In the genomic region with DNA sequence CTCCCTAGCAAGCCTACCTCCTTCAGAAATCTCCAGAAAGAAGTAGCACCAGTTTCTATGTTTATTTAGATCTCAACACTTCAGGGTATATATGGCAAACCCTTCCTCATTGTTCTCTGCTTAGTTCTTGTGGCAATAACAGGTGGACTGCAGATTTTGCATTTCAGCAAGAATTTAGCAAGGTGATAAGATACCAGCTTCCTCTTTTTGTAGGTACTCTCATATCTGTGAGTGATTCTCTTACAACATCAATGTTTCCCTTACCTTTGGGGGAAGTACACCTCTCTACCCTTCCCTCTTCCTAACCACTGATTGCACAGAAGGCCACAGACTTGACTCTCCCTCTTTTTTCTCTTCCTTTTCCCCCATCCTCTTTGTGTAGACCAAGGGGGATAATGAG, we compare ENCODE assay signal across 32 cellular contexts.
DNase-seq lines count a peak whose midpoint lies in the region; ATAC-seq, FAIRE-seq and TF ChIP-seq lines count a peak whose summit lies in the region.
"Had no signal": no experiment of that assay in that cellular context is flagged by ENCODE, and none has a peak within 500 bp of the region (broad histone marks: within the 10 kb centered on the region; RNA-seq: fewer than 3 reads in every experiment).

No MANE protein-coding gene starts in this region.

- H3K27me3 ChIP-seq in tibial nerve = no peaks in the 10 kb centered on the region
- H3K27me3 ChIP-seq: BE2C, heart left ventricle, pancreas, right atrium auricular region, spleen had no signal

- no peak overlapping the region for H3K4me3 ChIP-seq in tibial nerve
- H3K4me3 ChIP-seq: heart left ventricle, mucosa of descending colon, pancreas, right atrium auricular region, spleen had no signal

- FAIRE-seq in GM12891 (lab: Jason Lieb, UNC) = no peak
- FAIRE-seq: astrocyte, pancreas, TTC549 had no signal

- peak overlapping the region; percentile 84 for H3K27ac Mint-ChIP-seq in activated B cell treated with CpG ODN at 0.5 μM for 24 hours
- H3K27ac Mint-ChIP-seq in activated T-helper 17 cell treated with anti-CD3 and anti-CD28 coated beads, Interleukin-2, amount 50 U/mL, for 72 hours = no peak overlapping the region
- H3K27ac Mint-ChIP-seq in MCF 10A (ENCODE audit: low read depth, unreplicated experiment) = no peak overlapping the region
- H3K27ac Mint-ChIP-seq in mesothelial cell of epicardium = no peak overlapping the region
- H3K27ac Mint-ChIP-seq: activated CD4-positive, alpha-beta memory T cell treated with anti-CD3 and anti-CD28 coated beads, Interleukin-2, amount 10 ng/mL, durations not matched to agents 7 days and 5 days; activated naive CD8-positive, alpha-beta T cell; type B pancreatic cell had no signal

- no peaks in the 10 kb centered on the region for H3K27me3 Mint-ChIP-seq in activated B cell treated with CpG ODN at 0.5 μM for 24 hours
- no peaks in the 10 kb centered on the region for H3K27me3 Mint-ChIP-seq in activated T-helper 17 cell treated with anti-CD3 and anti-CD28 coated beads, Interleukin-2, amount 50 U/mL, for 72 hours
- H3K27me3 Mint-ChIP-seq in MCF 10A (ENCODE audit: insufficient read depth, unreplicated experiment) = no peaks in the 10 kb centered on the region
- H3K27me3 Mint-ChIP-seq in mesothelial cell of epicardium (ENCODE audit: low read depth) = no peaks in the 10 kb centered on the region
- H3K27me3 Mint-ChIP-seq: activated CD4-positive, alpha-beta memory T cell treated with anti-CD3 and anti-CD28 coated beads, Interleukin-2, amount 10 ng/mL, durations not matched to agents 7 days and 5 days; activated naive CD8-positive, alpha-beta T cell had no signal

- TF ChIP-seq POLR2A in GM12891 (IDR thresholded peaks at IDR 0.05; ENCODE audit: low read depth, low read length) (no peak), tibial nerve (IDR thresholded peaks at IDR 0.05) (no peak)

- no peaks in the 10 kb centered on the region for H3K36me3 ChIP-seq in tibial nerve
- H3K36me3 ChIP-seq: BE2C, heart left ventricle, pancreas, right atrium auricular region, spleen had no signal

- peak; percentile 64 for ATAC-seq in GM19351 (IDR thresholded peaks at IDR 0.05; ENCODE audit: unreplicated experiment)
- ATAC-seq in HG03175 (IDR thresholded peaks at IDR 0.05; ENCODE audit: unreplicated experiment) = peak; percentile 63
- ATAC-seq in activated B cell treated with CpG ODN at 0.5 μM for 24 hours (ENCODE audit: low read depth) = peak; percentile 77
- no peak for ATAC-seq in activated T-helper 17 cell treated with anti-CD3 and anti-CD28 coated beads, Interleukin-2, amount 50 U/mL, for 72 hours (replicated peaks)
- ATAC-seq: activated CD4-positive, CD25-positive, alpha-beta regulatory T cell treated with anti-CD3 and anti-CD28 coated beads, Interleukin-2, amount 50 U/mL, for 24 hours; heart left ventricle; mucosa of descending colon; pancreas had no signal

- TF ChIP-seq EP300 in tibial nerve (IDR thresholded peaks at IDR 0.05) = no peak

- H3K4me1 Mint-ChIP-seq in activated B cell treated with CpG ODN at 0.5 μM for 24 hours (peaks cover 20% of the 10 kb centered on the region), MCF 10A (ENCODE audit: insufficient read depth, unreplicated experiment) (no peaks in the 10 kb centered on the region), mesothelial cell of epicardium (peaks cover 38% of the 10 kb centered on the region)
- H3K4me1 Mint-ChIP-seq in activated T-helper 17 cell treated with anti-CD3 and anti-CD28 coated beads, Interleukin-2, amount 50 U/mL, for 72 hours = no peaks in the 10 kb centered on the region
- H3K4me1 Mint-ChIP-seq: activated CD4-positive, alpha-beta memory T cell treated with anti-CD3 and anti-CD28 coated beads, Interleukin-2, amount 10 ng/mL, durations not matched to agents 7 days and 5 days had no signal

- POLR2A ChIA-PET in activated B cell treated with CpG ODN at 0.5 μM for 24 hours (lab: Charles Lee) (no interaction called here), MCF 10A (lab: Yijun Ruan, JAX) (no interaction called here)

- no peak overlapping the region for H3K27ac ChIP-seq in tibial nerve
- H3K27ac ChIP-seq: heart left ventricle, pancreas, right atrium auricular region, RWPE1 had no signal

- BruUV-seq in MCF 10A (replicated peaks; lab: Mats Ljungman, UMichigan) = no TSS peak

- H3K36me3 Mint-ChIP-seq in activated B cell treated with CpG ODN at 0.5 μM for 24 hours (ENCODE audit: low read depth) (no peaks in the 10 kb centered on the region), MCF 10A (ENCODE audit: insufficient read depth, unreplicated experiment) (no peaks in the 10 kb centered on the region), mesothelial cell of epicardium (no peaks in the 10 kb centered on the region)
- H3K36me3 Mint-ChIP-seq in activated T-helper 17 cell treated with anti-CD3 and anti-CD28 coated beads, Interleukin-2, amount 50 U/mL, for 72 hours (ENCODE audit: low read depth) = no peaks in the 10 kb centered on the region
- H3K36me3 Mint-ChIP-seq: activated naive CD8-positive, alpha-beta T cell; type B pancreatic cell had no signal

- TF ChIP-seq CTCF in activated B cell treated with CpG ODN at 0.5 μM for 24 hours (IDR thresholded peaks at IDR 0.05) = no peak
- TF ChIP-seq CTCF in tibial nerve (IDR thresholded peaks at IDR 0.05) = no peak
- no peak for TF ChIP-seq CTCF in MCF 10A (IDR thresholded peaks at IDR 0.05; ENCODE audit: unreplicated experiment)
- TF ChIP-seq CTCF in mesothelial cell of epicardium (IDR thresholded peaks at IDR 0.05; ENCODE audit: unreplicated experiment) = no peak

- intact Hi-C loops in activated B cell treated with CpG ODN at 0.5 μM for 24 hours (cut with micrococcal nuclease) = loop anchor here (5.0 kb wide), 1 partner anchor 35 kb away; no protein-coding TSS in a partner anchor
- intact Hi-C loops in MCF 10A (cut with micrococcal nuclease) = no loop called here

- DNase-seq in GM12891 (ENCODE audit: insufficient read length, low spot score) = no peak
- no peak for DNase-seq in activated B cell treated with CpG ODN at 0.5 μM for 24 hours
- DNase-seq in tibial nerve (ENCODE audit: low spot score in 2 of 2) = no peak
- no peak for DNase-seq in MCF 10A (ENCODE audit: unreplicated experiment)
- DNase-seq in mesothelial cell of epicardium (ENCODE audit: low spot score in 2 of 2, unreplicated experiment in 2 of 2) = no peak
- DNase-seq: activated CD4-positive, alpha-beta memory T cell treated with anti-CD3 and anti-CD28 coated beads, Interleukin-2, amount 10 ng/mL, durations not matched to agents 7 days and 5 days; activated CD8-positive, alpha-beta memory T cell treated with anti-CD3 and anti-CD28 coated beads, Interleukin-2, amount 50 U/mL, for 48 hours; activated effector memory CD4-positive, alpha-beta T cell treated with Interleukin-2 at 50 U/mL for 16 hours; BE2C; caudate nucleus; cortex of kidney; DMS79; GF-D8; heart left ventricle; mucosa of descending colon; NCI-H1417 treated with DMSO at 0.1 percent for 48 hours; NCI-H2081 treated with DMSO at 0.1 percent for 48 hours; NCI-H345; NCI-H748 treated with DMSO at 0.1 percent for 48 hours; pancreas; spleen had no signal

- peaks cover 0 to 24% (median 7%) of the 10 kb centered on the region in 4 donors for H3K4me1 ChIP-seq in tibial nerve

- no peaks in the 10 kb centered on the region for H3K9me3 ChIP-seq in tibial nerve
- H3K9me3 ChIP-seq: heart left ventricle, mucosa of descending colon, pancreas, right atrium auricular region, spleen had no signal

- no peak overlapping the region for H3K4me3 Mint-ChIP-seq in activated B cell treated with CpG ODN at 0.5 μM for 24 hours
- H3K4me3 Mint-ChIP-seq in activated T-helper 17 cell treated with anti-CD3 and anti-CD28 coated beads, Interleukin-2, amount 50 U/mL, for 72 hours = no peak overlapping the region
- H3K4me3 Mint-ChIP-seq in MCF 10A (ENCODE audit: unreplicated experiment) = no peak overlapping the region
- H3K4me3 Mint-ChIP-seq in mesothelial cell of epicardium = no peak overlapping the region
- H3K4me3 Mint-ChIP-seq: activated CD4-positive, alpha-beta memory T cell treated with anti-CD3 and anti-CD28 coated beads, Interleukin-2, amount 10 ng/mL, durations not matched to agents 7 days and 5 days; activated naive CD8-positive, alpha-beta T cell; nephron; type B pancreatic cell had no signal

- CTCF ChIA-PET in activated B cell treated with CpG ODN at 0.5 μM for 24 hours (lab: Charles Lee) (interaction anchor here (1.2 to 2.0 kb wide), 2 partner anchors 229 to 244 kb away, joined by 4 to 6 read pairs; no protein-coding TSS in a partner anchor), MCF 10A (lab: Yijun Ruan, JAX) (interaction anchor here (0.6 to 1.1 kb wide), 5 partner anchors 8 to 164 kb away, joined by 3 to 5 read pairs (median 3); no protein-coding TSS in a partner anchor)

- H3K9me3 Mint-ChIP-seq in activated B cell treated with CpG ODN at 0.5 μM for 24 hours (peaks cover 2% of the 10 kb centered on the region), MCF 10A (ENCODE audit: unreplicated experiment) (no peaks in the 10 kb centered on the region), mesothelial cell of epicardium (peaks cover 6% of the 10 kb centered on the region)
- no peaks in the 10 kb centered on the region for H3K9me3 Mint-ChIP-seq in activated T-helper 17 cell treated with anti-CD3 and anti-CD28 coated beads, Interleukin-2, amount 50 U/mL, for 72 hours
- H3K9me3 Mint-ChIP-seq: activated CD4-positive, alpha-beta memory T cell treated with anti-CD3 and anti-CD28 coated beads, Interleukin-2, amount 10 ng/mL, durations not matched to agents 7 days and 5 days had no signal

TF ChIP-seq in GM12891, 5 proteins besides CTCF, POLR2A, EP300 and RAD21:
- no peak for TF ChIP-seq POLR2AphosphoS5 (IDR thresholded peaks at IDR 0.05; ENCODE audit: low read depth, low read length)
- TF ChIP-seq SPI1 (IDR thresholded peaks at IDR 0.05; ENCODE audit: low read depth, low read length) = peak; percentile 67
TF ChIP-seq in GM12891: peak in this region for 1.
